Comparison of ENCODE assay signal across 14 cellular contexts in the genomic region with DNA sequence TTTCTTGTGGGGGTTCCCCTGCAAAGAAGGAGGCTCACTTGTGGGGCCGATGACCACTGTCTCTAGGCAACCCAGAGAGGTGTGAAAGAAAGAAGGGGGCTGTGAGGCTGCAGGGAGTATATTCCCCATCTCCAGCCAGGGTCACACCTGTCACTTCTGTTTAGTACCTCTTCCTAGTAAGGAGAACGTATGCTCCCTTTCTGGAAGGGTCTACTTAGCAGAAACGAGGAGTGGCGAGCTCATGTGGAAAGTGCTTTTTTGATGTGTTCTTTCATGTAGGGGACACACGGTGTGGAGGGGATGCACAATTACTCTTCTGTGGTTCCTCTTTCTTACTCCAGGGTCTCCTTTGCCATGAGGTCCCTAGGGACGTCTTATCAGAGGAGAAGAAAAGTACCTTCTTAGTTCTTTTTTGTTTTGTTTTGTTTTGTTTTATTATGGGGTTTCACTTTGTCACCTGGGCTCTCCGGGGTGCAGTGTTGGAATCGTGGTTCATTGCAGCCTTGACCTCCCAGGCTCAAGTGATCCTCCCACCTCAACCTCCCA. TPM values are rescaled to one million over a fixed set of nuclear protein-coding genes. Genes with fewer than 3 reads are reported as not detected.
DNase-seq lines count a peak whose midpoint lies in the region; ATAC-seq lines count a peak whose summit lies in the region.
"Had no signal": no experiment of that assay in that cellular context is flagged by ENCODE, and none has a peak within 500 bp of the region (broad histone marks: within the 10 kb centered on the region; RNA-seq: fewer than 3 reads in every experiment).

No MANE protein-coding gene starts in this region.

- H3K9me3 Mint-ChIP-seq in activated naive CD4-positive, alpha-beta T cell treated with anti-CD3 and anti-CD28 coated beads for 36 hours = peaks cover 15% of the 10 kb centered on the region
- H3K9me3 Mint-ChIP-seq in activated naive CD8-positive, alpha-beta T cell treated with anti-CD3 and anti-CD28 coated beads for 36 hours = peaks cover 13% of the 10 kb centered on the region

- DNase-seq in activated naive CD4-positive, alpha-beta T cell treated with anti-CD3 and anti-CD28 coated beads for 36 hours = peak; percentile 29
- no peak for DNase-seq in activated naive CD4-positive, alpha-beta T cell (lab: John Stamatoyannopoulos, UW)
- peak; percentile 57 for DNase-seq in activated naive CD8-positive, alpha-beta T cell treated with anti-CD3 and anti-CD28 coated beads for 36 hours
- DNase-seq in NCI-H524 treated with DMSO at 0.1 percent for 48 hours (lab: John Stamatoyannopoulos, UW) = no peak
- DNase-seq: glutamatergic neuron, H9, mesenchymal stem cell, NCI-H146, NCI-H345, thyroid gland had no signal

- peaks cover 2% of the 10 kb centered on the region for H3K9me3 ChIP-seq in thymus (ENCODE audit: control insufficient read depth)
- H3K9me3 ChIP-seq: thyroid gland had no signal

- CTCF ChIA-PET in activated naive CD4-positive, alpha-beta T cell treated with anti-CD3 and anti-CD28 coated beads for 36 hours (lab: Charles Lee) = no interaction called here

- ATAC-seq in GM21825 (IDR thresholded peaks at IDR 0.05; ENCODE audit: unreplicated experiment) (peak; percentile 42), GM18861 (IDR thresholded peaks at IDR 0.05; ENCODE audit: unreplicated experiment) (no peak), HG03139 (IDR thresholded peaks at IDR 0.05; ENCODE audit: unreplicated experiment) (no peak)

- H3K4me3 ChIP-seq in thymus (ENCODE audit: low read length) = no peak overlapping the region
- H3K4me3 ChIP-seq: thyroid gland had no signal

- H3K4me1 ChIP-seq in thymus (ENCODE audit: control insufficient read depth, insufficient read depth, low read length) = peaks cover 4% of the 10 kb centered on the region

- WGBS in thymus = 76% methylated on average over 8 of the region's 8 CpGs

- no peaks in the 10 kb centered on the region for H3K27me3 Mint-ChIP-seq in activated naive CD4-positive, alpha-beta T cell treated with anti-CD3 and anti-CD28 coated beads for 36 hours (ENCODE audit: low read depth)
- no peaks in the 10 kb centered on the region for H3K27me3 Mint-ChIP-seq in activated naive CD8-positive, alpha-beta T cell treated with anti-CD3 and anti-CD28 coated beads for 36 hours

- H3K36me3 ChIP-seq in thymus (ENCODE audit: control insufficient read depth, insufficient read depth) = peaks cover 9% of the 10 kb centered on the region
- H3K36me3 ChIP-seq: thyroid gland had no signal

- no peak overlapping the region for H3K4me3 Mint-ChIP-seq in activated naive CD4-positive, alpha-beta T cell treated with anti-CD3 and anti-CD28 coated beads for 36 hours
- peak overlapping the region; percentile 32 for H3K4me3 Mint-ChIP-seq in activated naive CD8-positive, alpha-beta T cell treated with anti-CD3 and anti-CD28 coated beads for 36 hours
- H3K4me3 Mint-ChIP-seq: H9 had no signal

- H3K27ac ChIP-seq in thymus (ENCODE audit: low read depth) = peak overlapping the region; percentile 31
- H3K27ac ChIP-seq: thyroid gland had no signal

- peaks cover 36% of the 10 kb centered on the region for H3K36me3 Mint-ChIP-seq in activated naive CD4-positive, alpha-beta T cell treated with anti-CD3 and anti-CD28 coated beads for 36 hours (ENCODE audit: low read depth)
- H3K36me3 Mint-ChIP-seq in activated naive CD8-positive, alpha-beta T cell treated with anti-CD3 and anti-CD28 coated beads for 36 hours = peaks cover 65% of the 10 kb centered on the region

- H3K4me1 Mint-ChIP-seq in activated naive CD4-positive, alpha-beta T cell treated with anti-CD3 and anti-CD28 coated beads for 36 hours (ENCODE audit: low read depth) = peaks cover 32% of the 10 kb centered on the region
- peaks cover 78% of the 10 kb centered on the region for H3K4me1 Mint-ChIP-seq in activated naive CD8-positive, alpha-beta T cell treated with anti-CD3 and anti-CD28 coated beads for 36 hours

- peak overlapping the region; percentile 72 for H3K27ac Mint-ChIP-seq in activated naive CD4-positive, alpha-beta T cell treated with anti-CD3 and anti-CD28 coated beads for 36 hours
- H3K27ac Mint-ChIP-seq in activated naive CD8-positive, alpha-beta T cell treated with anti-CD3 and anti-CD28 coated beads for 36 hours = peak overlapping the region; percentile 77
- H3K27ac Mint-ChIP-seq: H9 had no signal

- H3K27me3 ChIP-seq in thymus (ENCODE audit: control insufficient read depth, insufficient read depth) = no peaks in the 10 kb centered on the region
- H3K27me3 ChIP-seq: thyroid gland had no signal

- intact Hi-C loops in activated naive CD4-positive, alpha-beta T cell treated with anti-CD3 and anti-CD28 coated beads for 36 hours (cut with micrococcal nuclease) = no loop called here

RNA-seq across cellular contexts. Expression of a gene that starts 58.3 kb away (rescaled TPM):
- total RNA-seq in activated naive CD4-positive, alpha-beta T cell treated with anti-CD3 and anti-CD28 coated beads for 36 hours = 100 to 1,000 TPM; 149 to 158 TPM
- total RNA-seq in activated naive CD8-positive, alpha-beta T cell treated with anti-CD3 and anti-CD28 coated beads for 36 hours = 100 to 1,000 TPM; 176 to 177 TPM
- polyA plus RNA-seq in thymus = 73.5 TPM

Comparison
In these comparisons a context has a peak if more than half of its experiments do, and no peak if none do; other contexts are left out.
1. DNase-seq: peak in activated naive CD4-positive, alpha-beta T cell treated with anti-CD3 and anti-CD28 coated beads for 36 hours (single experiment) and activated naive CD8-positive, alpha-beta T cell treated with anti-CD3 and anti-CD28 coated beads for 36 hours (single experiment); none in activated naive CD4-positive, alpha-beta T cell (0 of 4) and NCI-H524 treated with DMSO at 0.1 percent for 48 hours (single experiment).